In genomic region chr16:84426804-84427203, GRCh38 we compare ENCODE assay signal across 10 cellular contexts. TPM values are rescaled to one million over a fixed set of nuclear protein-coding genes. Genes with fewer than 3 reads are reported as not detected.
"Had no signal": no experiment of that assay in that cellular context is flagged by ENCODE, and none has a peak within 500 bp of the region (broad histone marks: within the 10 kb centered on the region; RNA-seq: fewer than 3 reads in every experiment).

No MANE protein-coding gene starts in this region.

- H3K36me3 ChIP-seq: HAP-1 had no signal

- ATAC-seq: HCT116, HepG2 had no signal

- H3K9ac ChIP-seq: GM23248 had no signal

- H3K4me1 ChIP-seq: HAP-1 had no signal

- H3K4me3 ChIP-seq: GM23248, HAP-1 had no signal

- FAIRE-seq: HepG2 had no signal

- H2AFZ ChIP-seq: GM23248 had no signal

- H3K27ac ChIP-seq: GM23248 had no signal

- DNase-seq: GM23248, GOT3, H7, HFFc6, KG1 had no signal

RNA-seq across cellular contexts. Expression of gene ATP2C2, which starts 58.5 kb away (rescaled TPM):
- total RNA-seq: GM23248, H4, HepG2, HFFc6 had no signal
- polyA plus RNA-seq: IgD-negative memory B cell had no signal
